1 cellular context compared by ENCODE assay signal in genomic region chr6:157767071-157767750, GRCh38.
TF ChIP-seq lines count a peak whose summit lies in the region.

No MANE protein-coding gene starts in this region.

TF ChIP-seq in H1, 55 proteins besides CTCF, POLR2A, EP300 and RAD21:
- TF ChIP-seq GABPA (IDR thresholded peaks at IDR 0.05; ENCODE audit: borderline replicate concordance, insufficient read depth, low read length) (no peak), TEAD4 (IDR thresholded peaks at IDR 0.05; ENCODE audit: low read depth, low read length) (no peak), CHD7 (IDR thresholded peaks at IDR 0.05; ENCODE audit: insufficient replicate concordance, low read length) (no peak), JUN (IDR thresholded peaks at IDR 0.05; ENCODE audit: low read depth, low read length) (no peak), KDM5A (IDR thresholded peaks at IDR 0.05; ENCODE audit: low read length) (no peak), MAFK (IDR thresholded peaks at IDR 0.05; ENCODE audit: low read depth, low read length) (peak; percentile 16; the same call in 1 of the 2 replicates), CBX5 (IDR thresholded peaks at IDR 0.05; ENCODE audit: low read depth, low read length) (no peak), CHD1 (IDR thresholded peaks at IDR 0.05; ENCODE audit: low read depth, low read length) (no peak)
